In the genomic region with DNA sequence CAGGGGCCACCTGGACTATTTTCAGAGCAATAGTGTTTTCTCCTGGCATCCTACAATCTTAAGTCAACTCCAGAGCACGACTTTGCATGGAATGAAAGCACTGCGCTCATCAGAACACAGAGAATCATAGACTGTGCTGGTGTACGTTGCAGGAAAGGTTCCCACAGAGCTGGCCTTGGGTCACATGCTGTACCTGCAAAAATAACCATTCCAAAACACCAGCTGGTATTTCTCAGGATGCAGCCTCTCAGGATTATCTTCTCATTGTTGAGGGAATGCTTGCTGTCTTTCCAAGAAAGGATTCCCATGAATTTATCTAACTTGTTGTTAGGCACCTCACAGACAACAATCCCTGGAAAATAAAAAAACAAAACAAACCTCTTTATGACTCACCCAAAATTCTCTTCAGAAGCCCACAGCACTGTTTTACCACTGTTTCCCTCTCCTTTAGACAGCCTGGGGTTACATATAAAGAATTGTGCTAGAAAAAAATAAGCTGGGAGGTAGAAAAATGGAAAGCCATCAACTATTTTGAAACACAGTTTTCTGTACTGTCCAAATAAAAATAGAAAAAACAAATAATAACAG, we compare ENCODE assay signal across 26 cellular contexts.
DNase-seq lines count a peak whose midpoint lies in the region; ATAC-seq and TF ChIP-seq lines count a peak whose summit lies in the region.
"Had no signal": no experiment of that assay in that cellular context is flagged by ENCODE, and none has a peak within 500 bp of the region (broad histone marks: within the 10 kb centered on the region; RNA-seq: fewer than 3 reads in every experiment).

No MANE protein-coding gene starts in this region.

- no peaks in the 10 kb centered on the region for H3K27me3 Mint-ChIP-seq in endothelial cell (ENCODE audit: unreplicated experiment)
- no peaks in the 10 kb centered on the region for H3K27me3 Mint-ChIP-seq in mesothelial cell of epicardium (ENCODE audit: low read depth)
- H3K27me3 Mint-ChIP-seq: effector memory CD8-positive, alpha-beta T cell had no signal

- intact Hi-C loops in Right ventricle myocardium inferior (cut with DNase I): loop anchor here (5.0 kb wide), 1 partner anchor 110 kb away; no protein-coding TSS in a partner anchor
- intact Hi-C loops in cardiac septum (cut with DNase I): no loop called here

- ATAC-seq in Right ventricle myocardium inferior: peak; percentile 41
- ATAC-seq: effector memory CD8-positive, alpha-beta T cell; K562; SK-N-SH treated with all-trans-retinoic acid at 6 μM for 48 hours had no signal

- H3K4me1 Mint-ChIP-seq in endothelial cell (ENCODE audit: unreplicated experiment) (peaks cover 53% of the 10 kb centered on the region), mesothelial cell of epicardium (peaks cover 43% of the 10 kb centered on the region)

- H3K4me1 ChIP-seq in urinary bladder (ENCODE audit: insufficient read depth): no peaks in the 10 kb centered on the region
- H3K4me1 ChIP-seq: parathyroid adenoma had no signal

- no peak overlapping the region for H3K4me3 ChIP-seq in urinary bladder (ENCODE audit: low read depth, low read length)
- H3K4me3 ChIP-seq: K562, skin epidermis had no signal

- in situ Hi-C loops in KBM-7 (cut with MboI; ENCODE audit: low pct_unique_long_range_greater_than_20kb, low sequenced_read_pairs): no loop called here

- peak overlapping the region; percentile 59 for H3K27ac Mint-ChIP-seq in endothelial cell (ENCODE audit: unreplicated experiment)
- peak overlapping the region; percentile 53 for H3K27ac Mint-ChIP-seq in mesothelial cell of epicardium
- H3K27ac Mint-ChIP-seq: effector memory CD8-positive, alpha-beta T cell; stimulated activated naive CD8-positive, alpha-beta T cell treated with anti-CD3 and anti-CD28 coated beads, Interleukin-15, Interleukin-2, amounts not matched to agents 100 ng/mL and 50 ng/mL, for 24 hours had no signal

- WGBS in urinary bladder: 36% methylated on average over 3 of the region's 3 CpGs

- no peaks in the 10 kb centered on the region for H3K36me3 ChIP-seq in urinary bladder (ENCODE audit: insufficient read depth)

- H3K36me3 Mint-ChIP-seq in endothelial cell (ENCODE audit: low read depth, unreplicated experiment) (peaks cover 7% of the 10 kb centered on the region), mesothelial cell of epicardium (no peaks in the 10 kb centered on the region)

- no peak for DNase-seq in Right ventricle myocardium inferior (ENCODE audit: missing footprints)
- no peak for DNase-seq in cardiac septum (ENCODE audit: low spot score)
- no peak for DNase-seq in endothelial cell (ENCODE audit: low spot score)
- DNase-seq in mesothelial cell of epicardium (ENCODE audit: low spot score in 2 of 2, unreplicated experiment in 2 of 2): no peak
- DNase-seq in KBM-7: no peak
- no peak for DNase-seq in DMS53 treated with DMSO at 0.1 percent for 48 hours (lab: John Stamatoyannopoulos, UW; ENCODE audit: unreplicated experiment)
- DNase-seq in NCI-H187 treated with DMSO at 0.1 percent for 48 hours (lab: John Stamatoyannopoulos, UW): no peak
- DNase-seq: activated CD4-positive, alpha-beta T cell treated with anti-CD3 and anti-CD28 coated beads, Interleukin-2, amount 50 U/mL, for 4 hours; activated naive CD4-positive, alpha-beta T cell; activated T-cell treated with anti-CD3 and anti-CD28 coated beads for 4 hours; anterior cingulate cortex; COR-L47; effector memory CD8-positive, alpha-beta T cell; EL; HCEC 1CT; immature natural killer cell; NCI-H2029 treated with DMSO at 0.1 percent for 48 hours; NCI-H345; stimulated activated CD4-positive, alpha-beta T cell treated with anti-CD3 and anti-CD28 coated beads, Interleukin-2, amount 100 ng/mL, for 48 hours had no signal

- TF ChIP-seq CTCF in endothelial cell (IDR thresholded peaks at IDR 0.05; ENCODE audit: unreplicated experiment) (no peak), mesothelial cell of epicardium (IDR thresholded peaks at IDR 0.05; ENCODE audit: unreplicated experiment) (no peak)

- H3K9me3 Mint-ChIP-seq in endothelial cell (ENCODE audit: unreplicated experiment): no peaks in the 10 kb centered on the region
- H3K9me3 Mint-ChIP-seq in mesothelial cell of epicardium: peaks cover 7% of the 10 kb centered on the region
- H3K9me3 Mint-ChIP-seq: effector memory CD8-positive, alpha-beta T cell; immature natural killer cell; stimulated activated naive CD8-positive, alpha-beta T cell treated with anti-CD3 and anti-CD28 coated beads, Interleukin-15, Interleukin-2, amounts not matched to agents 100 ng/mL and 50 ng/mL, for 24 hours had no signal

- H3K27ac ChIP-seq in urinary bladder (ENCODE audit: low read depth): peak overlapping the region; percentile 32
- H3K27ac ChIP-seq: 22Rv1, parathyroid adenoma, skin epidermis had no signal

- H3K4me3 Mint-ChIP-seq in endothelial cell (ENCODE audit: unreplicated experiment): no peak overlapping the region
- H3K4me3 Mint-ChIP-seq in mesothelial cell of epicardium: no peak overlapping the region
- H3K4me3 Mint-ChIP-seq: effector memory CD8-positive, alpha-beta T cell; immature natural killer cell; stimulated activated naive CD8-positive, alpha-beta T cell treated with anti-CD3 and anti-CD28 coated beads, Interleukin-15, Interleukin-2, amounts not matched to agents 100 ng/mL and 50 ng/mL, for 24 hours had no signal
